1 cellular context compared by ENCODE assay signal in the genomic region with DNA sequence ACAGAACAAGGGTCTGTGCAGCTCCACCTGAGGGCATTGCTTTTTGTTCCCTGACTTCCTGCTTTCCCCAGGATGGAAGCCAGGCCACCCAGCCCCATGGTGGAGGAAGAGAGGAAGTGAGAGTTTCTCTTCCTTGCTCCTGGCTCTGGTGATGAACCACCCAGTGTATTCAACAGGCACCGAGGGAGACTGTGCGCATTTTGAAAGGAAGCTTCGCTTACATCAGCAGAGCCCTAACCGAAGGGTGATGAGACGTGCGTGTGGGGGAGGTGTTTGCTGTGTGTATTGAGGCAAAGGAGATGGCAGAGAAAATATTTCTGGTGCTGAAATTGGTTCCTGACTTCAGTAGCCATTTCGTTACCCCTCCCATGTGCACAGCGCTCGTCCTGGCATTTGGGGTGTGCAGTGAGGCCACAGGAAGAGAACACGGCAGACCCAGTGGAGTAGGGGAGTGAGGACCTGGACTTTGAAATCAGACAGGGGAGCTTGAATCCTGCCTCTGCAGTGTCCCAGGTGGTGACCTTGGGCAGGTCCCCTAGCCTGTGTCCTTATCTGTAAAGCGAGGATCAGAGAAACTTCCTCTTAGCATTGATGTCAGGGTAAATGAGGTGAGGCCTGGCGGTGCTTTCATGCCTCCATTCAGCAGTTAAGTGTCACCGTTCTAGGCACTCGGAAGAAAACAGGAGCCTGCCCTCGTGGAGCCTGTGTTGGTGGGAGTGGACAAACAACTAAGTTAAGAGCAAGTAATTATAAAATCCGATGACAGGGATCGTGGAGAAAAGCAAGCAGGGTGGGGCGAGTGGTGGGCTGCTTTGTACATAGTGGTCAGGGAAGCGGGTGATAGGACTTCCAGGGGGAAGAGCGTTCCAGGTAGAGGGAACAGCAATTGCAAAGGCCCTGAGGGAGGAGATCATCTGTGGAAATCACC.
TF ChIP-seq lines count a peak whose summit lies in the region.

No MANE protein-coding gene starts in this region.

TF ChIP-seq in K562, 482 proteins besides CTCF, POLR2A, EP300 and RAD21 (continued from another document and continues in another):
- TF ChIP-seq, protein P1, sequence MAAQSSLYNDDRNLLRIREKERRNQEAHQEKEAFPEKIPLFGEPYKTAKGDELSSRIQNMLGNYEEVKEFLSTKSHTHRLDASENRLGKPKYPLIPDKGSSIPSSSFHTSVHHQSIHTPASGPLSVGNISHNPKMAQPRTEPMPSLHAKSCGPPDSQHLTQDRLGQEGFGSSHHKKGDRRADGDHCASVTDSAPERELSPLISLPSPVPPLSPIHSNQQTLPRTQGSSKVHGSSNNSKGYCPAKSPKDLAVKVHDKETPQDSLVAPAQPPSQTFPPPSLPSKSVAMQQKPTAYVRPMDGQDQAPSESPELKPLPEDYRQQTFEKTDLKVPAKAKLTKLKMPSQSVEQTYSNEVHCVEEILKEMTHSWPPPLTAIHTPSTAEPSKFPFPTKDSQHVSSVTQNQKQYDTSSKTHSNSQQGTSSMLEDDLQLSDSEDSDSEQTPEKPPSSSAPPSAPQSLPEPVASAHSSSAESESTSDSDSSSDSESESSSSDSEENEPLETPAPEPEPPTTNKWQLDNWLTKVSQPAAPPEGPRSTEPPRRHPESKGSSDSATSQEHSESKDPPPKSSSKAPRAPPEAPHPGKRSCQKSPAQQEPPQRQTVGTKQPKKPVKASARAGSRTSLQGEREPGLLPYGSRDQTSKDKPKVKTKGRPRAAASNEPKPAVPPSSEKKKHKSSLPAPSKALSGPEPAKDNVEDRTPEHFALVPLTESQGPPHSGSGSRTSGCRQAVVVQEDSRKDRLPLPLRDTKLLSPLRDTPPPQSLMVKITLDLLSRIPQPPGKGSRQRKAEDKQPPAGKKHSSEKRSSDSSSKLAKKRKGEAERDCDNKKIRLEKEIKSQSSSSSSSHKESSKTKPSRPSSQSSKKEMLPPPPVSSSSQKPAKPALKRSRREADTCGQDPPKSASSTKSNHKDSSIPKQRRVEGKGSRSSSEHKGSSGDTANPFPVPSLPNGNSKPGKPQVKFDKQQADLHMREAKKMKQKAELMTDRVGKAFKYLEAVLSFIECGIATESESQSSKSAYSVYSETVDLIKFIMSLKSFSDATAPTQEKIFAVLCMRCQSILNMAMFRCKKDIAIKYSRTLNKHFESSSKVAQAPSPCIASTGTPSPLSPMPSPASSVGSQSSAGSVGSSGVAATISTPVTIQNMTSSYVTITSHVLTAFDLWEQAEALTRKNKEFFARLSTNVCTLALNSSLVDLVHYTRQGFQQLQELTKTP (IDR thresholded peaks at IDR 0.05; ENCODE audit: low read depth in 1 of 2, partially characterized antibody in 2 of 2), result no peak
- TF ChIP-seq, protein P2, sequence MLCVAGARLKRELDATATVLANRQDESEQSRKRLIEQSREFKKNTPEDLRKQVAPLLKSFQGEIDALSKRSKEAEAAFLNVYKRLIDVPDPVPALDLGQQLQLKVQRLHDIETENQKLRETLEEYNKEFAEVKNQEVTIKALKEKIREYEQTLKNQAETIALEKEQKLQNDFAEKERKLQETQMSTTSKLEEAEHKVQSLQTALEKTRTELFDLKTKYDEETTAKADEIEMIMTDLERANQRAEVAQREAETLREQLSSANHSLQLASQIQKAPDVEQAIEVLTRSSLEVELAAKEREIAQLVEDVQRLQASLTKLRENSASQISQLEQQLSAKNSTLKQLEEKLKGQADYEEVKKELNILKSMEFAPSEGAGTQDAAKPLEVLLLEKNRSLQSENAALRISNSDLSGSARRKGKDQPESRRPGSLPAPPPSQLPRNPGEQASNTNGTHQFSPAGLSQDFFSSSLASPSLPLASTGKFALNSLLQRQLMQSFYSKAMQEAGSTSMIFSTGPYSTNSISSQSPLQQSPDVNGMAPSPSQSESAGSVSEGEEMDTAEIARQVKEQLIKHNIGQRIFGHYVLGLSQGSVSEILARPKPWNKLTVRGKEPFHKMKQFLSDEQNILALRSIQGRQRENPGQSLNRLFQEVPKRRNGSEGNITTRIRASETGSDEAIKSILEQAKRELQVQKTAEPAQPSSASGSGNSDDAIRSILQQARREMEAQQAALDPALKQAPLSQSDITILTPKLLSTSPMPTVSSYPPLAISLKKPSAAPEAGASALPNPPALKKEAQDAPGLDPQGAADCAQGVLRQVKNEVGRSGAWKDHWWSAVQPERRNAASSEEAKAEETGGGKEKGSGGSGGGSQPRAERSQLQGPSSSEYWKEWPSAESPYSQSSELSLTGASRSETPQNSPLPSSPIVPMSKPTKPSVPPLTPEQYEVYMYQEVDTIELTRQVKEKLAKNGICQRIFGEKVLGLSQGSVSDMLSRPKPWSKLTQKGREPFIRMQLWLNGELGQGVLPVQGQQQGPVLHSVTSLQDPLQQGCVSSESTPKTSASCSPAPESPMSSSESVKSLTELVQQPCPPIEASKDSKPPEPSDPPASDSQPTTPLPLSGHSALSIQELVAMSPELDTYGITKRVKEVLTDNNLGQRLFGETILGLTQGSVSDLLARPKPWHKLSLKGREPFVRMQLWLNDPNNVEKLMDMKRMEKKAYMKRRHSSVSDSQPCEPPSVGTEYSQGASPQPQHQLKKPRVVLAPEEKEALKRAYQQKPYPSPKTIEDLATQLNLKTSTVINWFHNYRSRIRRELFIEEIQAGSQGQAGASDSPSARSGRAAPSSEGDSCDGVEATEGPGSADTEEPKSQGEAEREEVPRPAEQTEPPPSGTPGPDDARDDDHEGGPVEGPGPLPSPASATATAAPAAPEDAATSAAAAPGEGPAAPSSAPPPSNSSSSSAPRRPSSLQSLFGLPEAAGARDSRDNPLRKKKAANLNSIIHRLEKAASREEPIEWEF (CRISPR knock-in tag; IDR thresholded peaks at IDR 0.05), result no peak; the same call in 1 of the 2 replicates
- TF ChIP-seq, protein P3, sequence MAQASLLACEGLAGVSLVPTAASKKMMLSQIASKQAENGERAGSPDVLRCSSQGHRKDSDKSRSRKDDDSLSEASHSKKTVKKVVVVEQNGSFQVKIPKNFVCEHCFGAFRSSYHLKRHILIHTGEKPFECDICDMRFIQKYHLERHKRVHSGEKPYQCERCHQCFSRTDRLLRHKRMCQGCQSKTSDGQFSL (CRISPR knock-in tag; IDR thresholded peaks at IDR 0.05), result peak; percentile 39; the same call in 1 of the 2 replicates
- TF ChIP-seq, protein P3 (tag; IDR thresholded peaks at IDR 0.05), result no peak
- no peak for TF ChIP-seq CCAR2 (IDR thresholded peaks at IDR 0.05; ENCODE audit: low read depth, low read length)
- no peak for TF ChIP-seq DNMT1 (IDR thresholded peaks at IDR 0.05)
- TF ChIP-seq FOXK1 (CRISPR knock-in tag; IDR thresholded peaks at IDR 0.05; ENCODE audit: borderline replicate concordance), result 0 out of 2 replicates have a peak, but pooled peaks have one; percentile 59
- TF ChIP-seq CBX3 (IDR thresholded peaks at IDR 0.05; ENCODE audit: borderline replicate concordance in 1 of 2, low read length in 2 of 2), result no peak; a peak in 1 of 3 replicates
- no peak for TF ChIP-seq BCL6 (CRISPR knock-in tag; IDR thresholded peaks at IDR 0.05)
- peak; percentile 60; the same call in 1 of the 2 replicates for TF ChIP-seq SOX6 (IDR thresholded peaks at IDR 0.05)
- TF ChIP-seq, protein P4, sequence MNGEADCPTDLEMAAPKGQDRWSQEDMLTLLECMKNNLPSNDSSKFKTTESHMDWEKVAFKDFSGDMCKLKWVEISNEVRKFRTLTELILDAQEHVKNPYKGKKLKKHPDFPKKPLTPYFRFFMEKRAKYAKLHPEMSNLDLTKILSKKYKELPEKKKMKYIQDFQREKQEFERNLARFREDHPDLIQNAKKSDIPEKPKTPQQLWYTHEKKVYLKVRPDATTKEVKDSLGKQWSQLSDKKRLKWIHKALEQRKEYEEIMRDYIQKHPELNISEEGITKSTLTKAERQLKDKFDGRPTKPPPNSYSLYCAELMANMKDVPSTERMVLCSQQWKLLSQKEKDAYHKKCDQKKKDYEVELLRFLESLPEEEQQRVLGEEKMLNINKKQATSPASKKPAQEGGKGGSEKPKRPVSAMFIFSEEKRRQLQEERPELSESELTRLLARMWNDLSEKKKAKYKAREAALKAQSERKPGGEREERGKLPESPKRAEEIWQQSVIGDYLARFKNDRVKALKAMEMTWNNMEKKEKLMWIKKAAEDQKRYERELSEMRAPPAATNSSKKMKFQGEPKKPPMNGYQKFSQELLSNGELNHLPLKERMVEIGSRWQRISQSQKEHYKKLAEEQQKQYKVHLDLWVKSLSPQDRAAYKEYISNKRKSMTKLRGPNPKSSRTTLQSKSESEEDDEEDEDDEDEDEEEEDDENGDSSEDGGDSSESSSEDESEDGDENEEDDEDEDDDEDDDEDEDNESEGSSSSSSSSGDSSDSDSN (IDR thresholded peaks at IDR 0.05; ENCODE audit: borderline replicate concordance in 1 of 2, low read depth in 2 of 2, low read length in 2 of 2), result no peak
- no peak for TF ChIP-seq ZNF444 (CRISPR knock-in tag; IDR thresholded peaks at IDR 0.05)
- TF ChIP-seq, protein P5, sequence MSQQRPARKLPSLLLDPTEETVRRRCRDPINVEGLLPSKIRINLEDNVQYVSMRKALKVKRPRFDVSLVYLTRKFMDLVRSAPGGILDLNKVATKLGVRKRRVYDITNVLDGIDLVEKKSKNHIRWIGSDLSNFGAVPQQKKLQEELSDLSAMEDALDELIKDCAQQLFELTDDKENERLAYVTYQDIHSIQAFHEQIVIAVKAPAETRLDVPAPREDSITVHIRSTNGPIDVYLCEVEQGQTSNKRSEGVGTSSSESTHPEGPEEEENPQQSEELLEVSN (IDR thresholded peaks at IDR 0.05; ENCODE audit: borderline replicate concordance in 1 of 2, extremely low read depth in 1 of 2, insufficient read depth in 1 of 2, insufficient read length in 1 of 2, low read depth in 1 of 2, low read length in 1 of 2, poor library complexity in 1 of 2, severe bottlenecking in 1 of 2), result no peak
- TF ChIP-seq ESRRA (IDR thresholded peaks at IDR 0.05; ENCODE audit: borderline replicate concordance, low read depth), result peak; percentile 100
- no peak for TF ChIP-seq BACH1 (tag; IDR thresholded peaks at IDR 0.05)
- TF ChIP-seq FOS (IDR thresholded peaks at IDR 0.05; ENCODE audit: extremely low read depth, insufficient read length), result no peak
- peak in 1 of 2 experiments; percentile 77; a peak in 2 of 4 replicates for TF ChIP-seq HDAC1 (IDR thresholded peaks at IDR 0.05)
- TF ChIP-seq CC2D1A (IDR thresholded peaks at IDR 0.05), result no peak
- TF ChIP-seq HNRNPUL1 (IDR thresholded peaks at IDR 0.05; ENCODE audit: low read length), result no peak
- TF ChIP-seq MAFF (IDR thresholded peaks at IDR 0.05; ENCODE audit: low read length), result no peak
- TF ChIP-seq POLR3G (IDR thresholded peaks at IDR 0.05; ENCODE audit: extremely low read depth, insufficient read length, insufficient replicate concordance), result no peak
- TF ChIP-seq ARID2 (IDR thresholded peaks at IDR 0.05), result no peak
- no peak for TF ChIP-seq HDGF (IDR thresholded peaks at IDR 0.05)
- TF ChIP-seq SAFB (IDR thresholded peaks at IDR 0.05; ENCODE audit: borderline replicate concordance, low read depth, low read length), result no peak
- no peak for TF ChIP-seq ZNF311 (CRISPR knock-in tag; IDR thresholded peaks at IDR 0.05)
- TF ChIP-seq DIDO1 (tag; IDR thresholded peaks at IDR 0.05; ENCODE audit: low read depth), result 0 out of 2 replicates have a peak, but pooled peaks have one; percentile 22
- TF ChIP-seq, protein P6, sequence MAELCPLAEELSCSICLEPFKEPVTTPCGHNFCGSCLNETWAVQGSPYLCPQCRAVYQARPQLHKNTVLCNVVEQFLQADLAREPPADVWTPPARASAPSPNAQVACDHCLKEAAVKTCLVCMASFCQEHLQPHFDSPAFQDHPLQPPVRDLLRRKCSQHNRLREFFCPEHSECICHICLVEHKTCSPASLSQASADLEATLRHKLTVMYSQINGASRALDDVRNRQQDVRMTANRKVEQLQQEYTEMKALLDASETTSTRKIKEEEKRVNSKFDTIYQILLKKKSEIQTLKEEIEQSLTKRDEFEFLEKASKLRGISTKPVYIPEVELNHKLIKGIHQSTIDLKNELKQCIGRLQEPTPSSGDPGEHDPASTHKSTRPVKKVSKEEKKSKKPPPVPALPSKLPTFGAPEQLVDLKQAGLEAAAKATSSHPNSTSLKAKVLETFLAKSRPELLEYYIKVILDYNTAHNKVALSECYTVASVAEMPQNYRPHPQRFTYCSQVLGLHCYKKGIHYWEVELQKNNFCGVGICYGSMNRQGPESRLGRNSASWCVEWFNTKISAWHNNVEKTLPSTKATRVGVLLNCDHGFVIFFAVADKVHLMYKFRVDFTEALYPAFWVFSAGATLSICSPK (IDR thresholded peaks at IDR 0.05; ENCODE audit: borderline replicate concordance), result no peak
- TF ChIP-seq TAL1 (IDR thresholded peaks at IDR 0.05), result peak; percentile 21; the same call in 1 of the 2 replicates
- no peak for TF ChIP-seq CAMTA2 (CRISPR knock-in tag; conservative IDR thresholded peaks at IDR 0.05)
- TF ChIP-seq HMGN3 (IDR thresholded peaks at IDR 0.05; ENCODE audit: borderline replicate concordance, extremely low read depth, insufficient read length, low read depth, low read length), result no peak
- TF ChIP-seq CHD2 (IDR thresholded peaks at IDR 0.05; ENCODE audit: low read depth, low read length), result no peak
- TF ChIP-seq ZFP1 (CRISPR knock-in tag; IDR thresholded peaks at IDR 0.05), result no peak
- TF ChIP-seq, protein P7, sequence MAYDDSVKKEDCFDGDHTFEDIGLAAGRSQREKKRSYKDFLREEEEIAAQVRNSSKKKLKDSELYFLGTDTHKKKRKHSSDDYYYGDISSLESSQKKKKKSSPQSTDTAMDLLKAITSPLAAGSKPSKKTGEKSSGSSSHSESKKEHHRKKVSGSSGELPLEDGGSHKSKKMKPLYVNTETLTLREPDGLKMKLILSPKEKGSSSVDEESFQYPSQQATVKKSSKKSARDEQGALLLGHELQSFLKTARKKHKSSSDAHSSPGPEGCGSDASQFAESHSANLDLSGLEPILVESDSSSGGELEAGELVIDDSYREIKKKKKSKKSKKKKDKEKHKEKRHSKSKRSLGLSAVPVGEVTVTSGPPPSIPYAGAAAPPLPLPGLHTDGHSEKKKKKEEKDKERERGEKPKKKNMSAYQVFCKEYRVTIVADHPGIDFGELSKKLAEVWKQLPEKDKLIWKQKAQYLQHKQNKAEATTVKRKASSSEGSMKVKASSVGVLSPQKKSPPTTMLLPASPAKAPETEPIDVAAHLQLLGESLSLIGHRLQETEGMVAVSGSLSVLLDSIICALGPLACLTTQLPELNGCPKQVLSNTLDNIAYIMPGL (CRISPR knock-in tag; IDR thresholded peaks at IDR 0.05), result no peak
- TF ChIP-seq ZNF133 (CRISPR knock-in tag; IDR thresholded peaks at IDR 0.05), result no peak
- no peak for TF ChIP-seq SNRNP70 (optimal IDR thresholded peaks at IDR 0.05; ENCODE audit: low read depth, low read length)
- TF ChIP-seq, protein P8, sequence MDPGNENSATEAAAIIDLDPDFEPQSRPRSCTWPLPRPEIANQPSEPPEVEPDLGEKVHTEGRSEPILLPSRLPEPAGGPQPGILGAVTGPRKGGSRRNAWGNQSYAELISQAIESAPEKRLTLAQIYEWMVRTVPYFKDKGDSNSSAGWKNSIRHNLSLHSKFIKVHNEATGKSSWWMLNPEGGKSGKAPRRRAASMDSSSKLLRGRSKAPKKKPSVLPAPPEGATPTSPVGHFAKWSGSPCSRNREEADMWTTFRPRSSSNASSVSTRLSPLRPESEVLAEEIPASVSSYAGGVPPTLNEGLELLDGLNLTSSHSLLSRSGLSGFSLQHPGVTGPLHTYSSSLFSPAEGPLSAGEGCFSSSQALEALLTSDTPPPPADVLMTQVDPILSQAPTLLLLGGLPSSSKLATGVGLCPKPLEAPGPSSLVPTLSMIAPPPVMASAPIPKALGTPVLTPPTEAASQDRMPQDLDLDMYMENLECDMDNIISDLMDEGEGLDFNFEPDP (CRISPR knock-in tag; IDR thresholded peaks at IDR 0.05), result no peak
